In the genomic region with DNA sequence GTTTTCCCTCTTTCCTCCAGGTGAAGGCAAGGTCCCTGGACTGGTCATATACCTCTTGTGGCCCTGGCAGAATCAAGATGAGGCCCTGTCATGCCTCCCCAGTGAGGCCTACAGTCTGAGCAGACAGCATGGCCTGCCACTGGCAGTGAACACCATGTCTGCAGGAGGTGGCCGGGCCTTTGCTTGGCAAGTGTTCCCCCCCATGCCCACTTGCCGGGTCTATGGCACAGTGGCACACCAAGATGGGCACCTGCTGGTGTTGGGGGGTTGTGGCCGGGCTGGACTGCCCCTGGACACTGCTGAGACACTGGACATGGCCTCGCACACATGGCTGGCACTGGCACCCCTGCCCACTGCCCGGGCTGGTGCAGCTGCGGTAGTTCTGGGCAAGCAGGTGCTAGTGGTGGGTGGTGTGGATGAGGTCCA, we compare ENCODE assay signal across 10 cellular contexts. TPM values are rescaled to one million over a fixed set of nuclear protein-coding genes. Genes with fewer than 3 reads are reported as not detected.
DNase-seq lines count a peak whose midpoint lies in the region; ATAC-seq and TF ChIP-seq lines count a peak whose summit lies in the region.
"Had no signal": no experiment of that assay in that cellular context is flagged by ENCODE, and none has a peak within 500 bp of the region (broad histone marks: within the 10 kb centered on the region; RNA-seq: fewer than 3 reads in every experiment).

No MANE protein-coding gene starts in this region.

- POLR2A ChIA-PET in activated CD4-positive, alpha-beta T cell treated with anti-CD3 and anti-CD28 coated beads, Interleukin-2, amount 10 ng/mL, durations not matched to agents 7 days and 5 days (lab: Charles Lee) = no interaction called here

- H3K36me3 ChIP-seq in mesodermal cell (ENCODE audit: control insufficient read depth, insufficient read depth, low read length) = peaks cover 31% of the 10 kb centered on the region
- no peaks in the 10 kb centered on the region for H3K36me3 ChIP-seq in testis (ENCODE audit: low read depth, missing control alignments)

- TF ChIP-seq CTCF in LNCaP clone FGC (IDR thresholded peaks at IDR 0.05; ENCODE audit: control insufficient read depth, extremely low read depth, insufficient read depth) = no peak
- TF ChIP-seq CTCF in testis (IDR thresholded peaks at IDR 0.05) = no peak

- H3K27ac ChIP-seq in cingulate gyrus (ENCODE audit: low read depth, low read length) = peak overlapping the region; percentile 87
- peak overlapping the region; percentile 92 for H3K27ac ChIP-seq in mesodermal cell (ENCODE audit: low read depth, low read length, severe bottlenecking)
- peak overlapping the region; percentile 58 to 78 for H3K27ac ChIP-seq in testis

- no peaks in the 10 kb centered on the region for H3K9me3 ChIP-seq in mesodermal cell (ENCODE audit: control insufficient read depth, low read length)
- no peaks in the 10 kb centered on the region for H3K9me3 ChIP-seq in testis

- no peaks in the 10 kb centered on the region for H3K27me3 Mint-ChIP-seq in activated CD4-positive, alpha-beta T cell treated with anti-CD3 and anti-CD28 coated beads, Interleukin-2, amount 10 ng/mL, durations not matched to agents 7 days and 5 days

- no peak overlapping the region for H3K27ac Mint-ChIP-seq in activated CD4-positive, alpha-beta T cell treated with anti-CD3 and anti-CD28 coated beads, Interleukin-2, amount 10 ng/mL, durations not matched to agents 7 days and 5 days
- H3K27ac Mint-ChIP-seq: activated T-cell treated with anti-CD3 and anti-CD28 coated beads, Interleukin-2, amount 50 U/mL, for 72 hours had no signal

- TF ChIP-seq POLR2A in testis (IDR thresholded peaks at IDR 0.05) = no peak

- WGBS in mesodermal cell (ENCODE audit: insufficient coverage in 2 of 2), 2 experiments = 94 to 100% methylated on average over 3 to 5 of the region's 6 CpGs
- 40 to 61% methylated on average over 1 to 2 of the region's 6 CpGs for whole genome bisulfite sequencing in testis, 2 donors

- H3K4me3 Mint-ChIP-seq in activated CD4-positive, alpha-beta T cell treated with anti-CD3 and anti-CD28 coated beads, Interleukin-2, amount 10 ng/mL, durations not matched to agents 7 days and 5 days = no peak overlapping the region

- no peak for DNase-seq in LNCaP clone FGC (ENCODE audit: low read depth)
- DNase-seq in testis = peak; percentile 42
- no peak for DNase-seq in activated CD4-positive, alpha-beta T cell treated with anti-CD3 and anti-CD28 coated beads, Interleukin-2, amount 10 ng/mL, durations not matched to agents 7 days and 5 days
- DNase-seq in Ammon's horn (ENCODE audit: low spot score) = no peak
- DNase-seq: activated T-cell treated with anti-CD3 and anti-CD28 coated beads, Interleukin-2, amount 50 U/mL, for 72 hours; stimulated activated CD4-positive, alpha-beta T cell treated with anti-CD3 and anti-CD28 coated beads, Interleukin-2, amount 100 ng/mL, for 24 hours had no signal

- H3K4me1 Mint-ChIP-seq in activated CD4-positive, alpha-beta T cell treated with anti-CD3 and anti-CD28 coated beads, Interleukin-2, amount 10 ng/mL, durations not matched to agents 7 days and 5 days = peaks cover 14% of the 10 kb centered on the region

- intact Hi-C loops in testis (cut with DNase I; ENCODE audit: low total_unique reads) = loop anchor here (10.0 kb wide), 1 partner anchor 282 kb away; no protein-coding TSS in a partner anchor

- ATAC-seq in GM18867 (IDR thresholded peaks at IDR 0.05; ENCODE audit: unreplicated experiment) = no peak
- no peak for ATAC-seq in GM21528 (IDR thresholded peaks at IDR 0.05; ENCODE audit: low FRiP score, unreplicated experiment)
- ATAC-seq: activated T-cell treated with anti-CD3 and anti-CD28 coated beads, Interleukin-2, amount 50 U/mL, for 72 hours had no signal

- H3K36me3 Mint-ChIP-seq in activated CD4-positive, alpha-beta T cell treated with anti-CD3 and anti-CD28 coated beads, Interleukin-2, amount 10 ng/mL, durations not matched to agents 7 days and 5 days (ENCODE audit: low read depth) = no peaks in the 10 kb centered on the region

- H3K27me3 ChIP-seq in testis = no peaks in the 10 kb centered on the region

- CTCF ChIA-PET in activated CD4-positive, alpha-beta T cell treated with anti-CD3 and anti-CD28 coated beads, Interleukin-2, amount 10 ng/mL, durations not matched to agents 7 days and 5 days (lab: Charles Lee) = interaction anchor here (2.7 kb wide), 1 partner anchor 11 kb away, joined by 10 read pairs; no protein-coding TSS in a partner anchor

- H3K9me3 Mint-ChIP-seq in activated CD4-positive, alpha-beta T cell treated with anti-CD3 and anti-CD28 coated beads, Interleukin-2, amount 10 ng/mL, durations not matched to agents 7 days and 5 days = no peaks in the 10 kb centered on the region
- H3K9me3 Mint-ChIP-seq: activated T-cell treated with anti-CD3 and anti-CD28 coated beads, Interleukin-2, amount 50 U/mL, for 72 hours had no signal

- H3K4me3 ChIP-seq in LNCaP clone FGC (ENCODE audit: low read depth, low read length) = peak overlapping the region; percentile 72
- peak overlapping the region; percentile 85 for H3K4me3 ChIP-seq in mesodermal cell (ENCODE audit: extremely low read depth, insufficient read depth, low read length, poor library complexity, severe bottlenecking)
- H3K4me3 ChIP-seq in testis = peak overlapping the region; percentile 80 to 87

- peaks cover 21% of the 10 kb centered on the region for H3K4me1 ChIP-seq in mesodermal cell (ENCODE audit: control insufficient read depth, insufficient read depth, low read length, poor library complexity, severe bottlenecking)
- H3K4me1 ChIP-seq in testis = peaks cover 34% of the 10 kb centered on the region

RNA-seq across cellular contexts. Expression of gene KLHDC8B, which starts 1.2 kb away (rescaled TPM):
- 46.1 TPM for polyA plus RNA-seq in mesodermal cell (2013, experiment 1 of 2)
- polyA plus RNA-seq in mesodermal cell (2013, experiment 2 of 2) = 40.2 TPM
- 10 to 100 TPM; 56.6 to 78.2 TPM for total RNA-seq in testis
- 55.8 TPM for polyA plus RNA-seq in testis (ENCODE audit: insufficient read depth, low read depth, low replicate concordance)
- 1 to 10 TPM; 1.5 to 1.7 TPM for total RNA-seq in activated CD4-positive, alpha-beta T cell treated with anti-CD3 and anti-CD28 coated beads, Interleukin-2, amount 10 ng/mL, durations not matched to agents 7 days and 5 days

RNA-seq across cellular contexts. Expression of gene CCDC71, which starts 6.5 kb away (rescaled TPM):
- polyA plus RNA-seq in mesodermal cell (2013, experiment 1 of 2) = 26.5 TPM
- polyA plus RNA-seq in mesodermal cell (2013, experiment 2 of 2) = 20.6 TPM
- total RNA-seq in testis = 10 to 100 TPM; 34.3 to 55.0 TPM
- polyA plus RNA-seq in testis (ENCODE audit: insufficient read depth, low read depth, low replicate concordance) = 27.6 TPM
- total RNA-seq in activated CD4-positive, alpha-beta T cell treated with anti-CD3 and anti-CD28 coated beads, Interleukin-2, amount 10 ng/mL, durations not matched to agents 7 days and 5 days = 10 to 100 TPM; 21.7 to 22.2 TPM

RNA-seq across cellular contexts. Expression of gene LAMB2, which starts 39.8 kb away (rescaled TPM):
- 221 TPM for polyA plus RNA-seq in mesodermal cell (2013, experiment 1 of 2)
- 188 TPM for polyA plus RNA-seq in mesodermal cell (2013, experiment 2 of 2)
- 100 to 1,000 TPM; 336 to 503 TPM for total RNA-seq in testis
- 276 TPM for polyA plus RNA-seq in testis (ENCODE audit: insufficient read depth, low read depth, low replicate concordance)
- total RNA-seq in activated CD4-positive, alpha-beta T cell treated with anti-CD3 and anti-CD28 coated beads, Interleukin-2, amount 10 ng/mL, durations not matched to agents 7 days and 5 days = not detected

RNA-seq across cellular contexts. Expression of gene USP19, which starts 52.0 kb away (rescaled TPM):
- polyA plus RNA-seq in mesodermal cell (2013, experiment 1 of 2) = 38.8 TPM
- 33.9 TPM for polyA plus RNA-seq in mesodermal cell (2013, experiment 2 of 2)
- total RNA-seq in testis = 100 to 1,000 TPM in 1 of 2 donors, 10 to 100 TPM in 1; 82.7 to 102 TPM
- 77.2 TPM for polyA plus RNA-seq in testis (ENCODE audit: insufficient read depth, low read depth, low replicate concordance)
- total RNA-seq in activated CD4-positive, alpha-beta T cell treated with anti-CD3 and anti-CD28 coated beads, Interleukin-2, amount 10 ng/mL, durations not matched to agents 7 days and 5 days = 10 to 100 TPM; 63.5 to 72.6 TPM

Comparison
In these comparisons a context has a peak if more than half of its experiments do, and no peak if none do; other contexts are left out.
1. RNA of gene KLHDC8B, which starts 1.2 kb away (total RNA-seq): 56.6 to 78.2 TPM in testis; 1.5 to 1.7 TPM in activated CD4-positive, alpha-beta T cell treated with anti-CD3 and anti-CD28 coated beads, Interleukin-2, amount 10 ng/mL, durations not matched to agents 7 days and 5 days; every median in the first group is over 10 times any median in the second.
2. RNA of gene LAMB2, which starts 39.8 kb away (total RNA-seq): 336 to 503 TPM in testis; not detected in activated CD4-positive, alpha-beta T cell treated with anti-CD3 and anti-CD28 coated beads, Interleukin-2, amount 10 ng/mL, durations not matched to agents 7 days and 5 days; every median in the first group is over 100 times any median in the second.
3. Peak in every context shown above with its lines, with median percentiles within 50 percentile points of each other: H3K4me3 ChIP-seq and H3K27ac ChIP-seq.